In the genomic region with DNA sequence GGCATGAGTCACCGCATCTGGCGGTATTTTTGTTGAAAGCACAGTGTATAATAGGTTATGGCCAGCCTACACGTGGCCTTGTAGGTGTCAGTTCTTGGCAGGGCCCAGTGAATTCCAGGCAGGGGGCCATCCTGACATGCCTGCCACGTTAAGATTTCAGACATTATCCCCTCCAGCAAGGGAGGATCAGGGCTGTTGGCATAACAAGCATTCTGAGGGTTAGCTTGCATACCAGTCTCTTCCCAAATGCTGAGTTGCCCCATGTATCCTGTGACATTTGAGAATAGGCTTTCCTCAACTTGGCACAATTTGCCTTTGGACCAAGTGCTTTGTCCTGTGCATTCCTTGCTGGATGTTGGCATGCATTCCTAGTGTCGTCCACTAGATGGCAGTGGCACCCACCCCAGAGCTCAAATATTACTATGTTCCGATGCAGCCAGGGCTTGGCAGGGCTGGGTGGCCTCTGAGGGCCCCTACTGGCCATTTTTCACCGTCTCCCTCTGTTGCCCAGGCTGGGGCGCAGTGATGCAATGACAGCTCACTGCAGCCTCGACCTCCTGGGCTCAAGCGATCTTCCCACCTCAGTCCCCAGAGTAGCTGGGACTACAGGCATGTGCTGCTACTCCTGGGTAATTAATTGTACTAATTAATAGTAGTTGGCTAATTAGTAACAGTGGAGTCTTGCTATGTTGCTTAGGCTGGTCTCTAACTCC, we compare ENCODE assay signal across 8 cellular contexts. TPM values are rescaled to one million over a fixed set of nuclear protein-coding genes. Genes with fewer than 3 reads are reported as not detected.
A peak's percentile ranks its signal among the peaks of the same experiment; 100 is the strongest.
DNase-seq lines count a peak whose midpoint lies in the region; ATAC-seq and TF ChIP-seq lines count a peak whose summit lies in the region.

No MANE protein-coding gene starts in this region.

- ATAC-seq in HG03103 (IDR thresholded peaks at IDR 0.05; ENCODE audit: low read depth, unreplicated experiment): peak; percentile 79
- peak; percentile 100 for ATAC-seq in activated CD4-positive, alpha-beta T cell treated with anti-CD3 and anti-CD28 coated beads for 36 hours
- ATAC-seq in left lung: peak; percentile 100
- no peak for ATAC-seq in GM18517 (IDR thresholded peaks at IDR 0.05; ENCODE audit: unreplicated experiment)

- DNase-seq in GM12864 (ENCODE audit: low read depth) (peak; percentile 47), NCI-H69 (lab: John Stamatoyannopoulos, UW) (peak; percentile 82), chondrocyte (ENCODE audit: low spot score) (no peak), left lung (peak; percentile 78 to 91)
- DNase-seq in activated CD4-positive, alpha-beta T cell treated with anti-CD3 and anti-CD28 coated beads for 36 hours: peak; percentile 88
- peak; percentile 79 for DNase-seq in stimulated activated CD4-positive, alpha-beta T cell treated with anti-CD3 and anti-CD28 coated beads, Interleukin-4, amount 100 ng/mL, for 24 hours

- no peak overlapping the region for H3K4me3 Mint-ChIP-seq in activated CD4-positive, alpha-beta T cell treated with anti-CD3 and anti-CD28 coated beads for 36 hours
- no peak overlapping the region for H3K4me3 Mint-ChIP-seq in chondrocyte (ENCODE audit: unreplicated experiment)

- TF ChIP-seq CTCF in GM12864 (IDR thresholded peaks at IDR 0.05; ENCODE audit: low read depth, low read length, missing control alignments) (peak; percentile 98), chondrocyte (IDR thresholded peaks at IDR 0.05) (peak; percentile 91), left lung (IDR thresholded peaks at IDR 0.05) (peak; percentile 98)

- no peak overlapping the region for H3K27ac Mint-ChIP-seq in activated CD4-positive, alpha-beta T cell treated with anti-CD3 and anti-CD28 coated beads for 36 hours
- H3K27ac Mint-ChIP-seq in chondrocyte (ENCODE audit: unreplicated experiment): peak overlapping the region; percentile 17

- no peaks in the 10 kb centered on the region for H3K9me3 Mint-ChIP-seq in activated CD4-positive, alpha-beta T cell treated with anti-CD3 and anti-CD28 coated beads for 36 hours (ENCODE audit: low read depth)
- no peaks in the 10 kb centered on the region for H3K9me3 Mint-ChIP-seq in chondrocyte (ENCODE audit: low read depth)

- peaks cover 0 to 41% of the 10 kb centered on the region in 2 donors for H3K36me3 ChIP-seq in left lung

- intact Hi-C loops in activated CD4-positive, alpha-beta T cell treated with anti-CD3 and anti-CD28 coated beads for 36 hours (cut with DNase I, micrococcal nuclease): loop anchor here (1.0 to 5.0 kb wide), 3 partner anchors 49 to 237 kb away; no protein-coding TSS in a partner anchor
- intact Hi-C loops in left lung (cut with DNase I): no loop called here

- H3K36me3 Mint-ChIP-seq in activated CD4-positive, alpha-beta T cell treated with anti-CD3 and anti-CD28 coated beads for 36 hours (ENCODE audit: low read depth): no peaks in the 10 kb centered on the region
- no peaks in the 10 kb centered on the region for H3K36me3 Mint-ChIP-seq in chondrocyte (ENCODE audit: low read depth)

- POLR2A ChIA-PET in activated CD4-positive, alpha-beta T cell treated with anti-CD3 and anti-CD28 coated beads for 36 hours (lab: Charles Lee): interaction anchor here (0.6 kb wide), 1 partner anchor 235 kb away, joined by 3 read pairs; no protein-coding TSS in a partner anchor

- H3K4me1 ChIP-seq in left lung: no peaks in the 10 kb centered on the region

- no peaks in the 10 kb centered on the region for H3K9me3 ChIP-seq in left lung

- H3K27me3 Mint-ChIP-seq in activated CD4-positive, alpha-beta T cell treated with anti-CD3 and anti-CD28 coated beads for 36 hours: peaks cover 2% of the 10 kb centered on the region
- no peaks in the 10 kb centered on the region for H3K27me3 Mint-ChIP-seq in chondrocyte (ENCODE audit: low read depth)

- no peak overlapping the region for H3K27ac ChIP-seq in left lung

- CTCF ChIA-PET in activated CD4-positive, alpha-beta T cell treated with anti-CD3 and anti-CD28 coated beads for 36 hours (lab: Charles Lee): interaction anchor here (0.6 to 3.4 kb wide), 30 partner anchors 10 to 1956 kb away, joined by 3 to 36 read pairs (median 4); a partner anchor contains a TSS

- no peaks in the 10 kb centered on the region for H3K4me1 Mint-ChIP-seq in activated CD4-positive, alpha-beta T cell treated with anti-CD3 and anti-CD28 coated beads for 36 hours
- no peaks in the 10 kb centered on the region for H3K4me1 Mint-ChIP-seq in chondrocyte (ENCODE audit: low read depth)

- no peak overlapping the region for H3K4me3 ChIP-seq in GM12864 (ENCODE audit: low read depth, low read length)
- no peak overlapping the region for H3K4me3 ChIP-seq in left lung

- no peaks in the 10 kb centered on the region for H3K27me3 ChIP-seq in left lung

RNA-seq across cellular contexts. Expression of a gene that starts 31.2 kb away (rescaled TPM):
- total RNA-seq in activated CD4-positive, alpha-beta T cell treated with anti-CD3 and anti-CD28 coated beads for 36 hours: not detected
- total RNA-seq in chondrocyte (not detected in 3 replicates), left lung (10 to 100 TPM in 1 of 2 donors, 1 to 10 TPM in 1; 2.5 to 12.2 TPM)

Comparison
In these comparisons a context has a peak if more than half of its experiments do, and no peak if none do; other contexts are left out.
1. intact Hi-C loops: an anchor here in activated CD4-positive, alpha-beta T cell treated with anti-CD3 and anti-CD28 coated beads for 36 hours (1.0 to 5.0 kb wide); none called in left lung.